Comparison of ENCODE assay signal across 9 cellular contexts in the genomic region with DNA sequence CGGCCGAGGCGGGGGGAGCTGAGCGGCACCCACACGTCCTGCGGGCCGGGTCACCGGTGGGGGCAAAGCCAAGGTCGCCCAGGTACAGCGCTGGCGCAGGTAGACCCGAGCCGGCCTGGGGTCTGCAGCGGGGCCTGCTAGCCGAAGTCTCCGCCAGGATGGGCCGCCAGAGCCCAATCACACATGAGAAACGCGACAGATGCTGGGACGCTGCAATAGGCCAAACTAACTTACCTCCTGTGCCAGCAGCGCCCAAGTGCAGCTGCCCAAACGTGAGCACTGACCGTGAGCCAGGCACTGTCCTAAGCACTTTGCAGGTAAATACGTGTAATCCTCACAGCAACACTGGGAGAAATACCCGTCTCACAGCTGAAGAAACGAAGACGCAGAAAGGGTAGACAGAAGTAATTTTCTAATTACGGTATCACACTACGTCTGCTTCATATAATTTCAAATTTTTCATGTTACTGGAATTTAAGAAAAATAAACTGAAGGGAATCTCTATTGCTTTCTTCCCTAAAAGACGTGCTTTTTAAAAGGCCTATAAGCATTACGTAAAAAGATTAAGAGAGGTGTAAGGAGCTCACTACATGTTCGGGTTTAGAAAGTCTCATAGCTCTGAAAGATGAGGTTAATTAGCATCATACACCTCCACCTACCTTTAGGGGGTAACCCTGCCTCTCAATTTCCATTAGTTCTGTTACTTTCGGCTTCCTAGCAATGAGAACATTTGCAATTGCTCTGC. TPM values are rescaled to one million over a fixed set of nuclear protein-coding genes. Genes with fewer than 3 reads are reported as not detected.
DNase-seq lines count a peak whose midpoint lies in the region; ATAC-seq, FAIRE-seq and TF ChIP-seq lines count a peak whose summit lies in the region.
"Had no signal": no experiment of that assay in that cellular context is flagged by ENCODE, and none has a peak within 500 bp of the region (broad histone marks: within the 10 kb centered on the region; RNA-seq: fewer than 3 reads in every experiment).

No MANE protein-coding gene starts in this region.

- POLR2A ChIA-PET in A549 (lab: Yijun Ruan, JAX), result no interaction called here

- H3K4me1 ChIP-seq in A549, result no peaks in the 10 kb centered on the region
- no peaks in the 10 kb centered on the region for H3K4me1 ChIP-seq in thyroid gland

- peak overlapping the region; percentile 66 for H3K4me3 Mint-ChIP-seq in activated naive CD8-positive, alpha-beta T cell treated with anti-CD3 and anti-CD28 coated beads, Interleukin-2, amount 50 U/mL, for 24 hours

- peak overlapping the region; percentile 75 for H3K4me2 ChIP-seq in A549

- H3K4me3 ChIP-seq in A549 (peak overlapping the region; percentile 58), HFF-Myc (replicated peaks; ENCODE audit: low read depth, low read length) (peak overlapping the region; percentile 51), kidney epithelial cell (ENCODE audit: low read depth, low read length) (peak overlapping the region; percentile 60), thyroid gland (replicated peaks in 1 of 3) (peak overlapping the region in 2 of 3 donors; percentile 19 to 49)

- WGBS in A549 (ENCODE audit: missing lambda C conversion rate), result 85% methylated on average over 13 of the region's 33 CpGs
- WGBS in thyroid gland, 2 donors, result 59 to 83% methylated on average over 17 to 31 of the region's 33 CpGs

- TF ChIP-seq CTCF in A549 (IDR thresholded peaks at IDR 0.05) (no peak), HFF-Myc (IDR thresholded peaks at IDR 0.05; ENCODE audit: low read depth, low read length, missing control alignments) (no peak), kidney epithelial cell (IDR thresholded peaks at IDR 0.05; ENCODE audit: insufficient read depth, low read length, poor library complexity, severe bottlenecking) (no peak), thyroid gland (IDR thresholded peaks at IDR 0.05) (no peak)

- TF ChIP-seq POLR2A in A549 (IDR thresholded peaks at IDR 0.05; ENCODE audit: low read length) (no peak), thyroid gland (IDR thresholded peaks at IDR 0.05) (no peak)

- TF ChIP-seq EP300 in A549 (IDR thresholded peaks at IDR 0.05), result no peak

- H3K27me3 Mint-ChIP-seq in activated naive CD8-positive, alpha-beta T cell treated with anti-CD3 and anti-CD28 coated beads, Interleukin-2, amount 50 U/mL, for 24 hours, result peaks cover 15% of the 10 kb centered on the region

- no peaks in the 10 kb centered on the region for H3K36me3 ChIP-seq in kidney epithelial cell (ENCODE audit: control insufficient read depth, insufficient read depth, low read length)
- no peaks in the 10 kb centered on the region for H3K36me3 ChIP-seq in thyroid gland

- H3K27ac ChIP-seq in A549, result peak overlapping the region; percentile 46 to 89; a peak in 4 of 6 replicates
- peak overlapping the region in 2 of 3 donors; percentile 3 to 25 for H3K27ac ChIP-seq in thyroid gland

- FAIRE-seq in A549 (lab: Jason Lieb, UNC), result no peak
- FAIRE-seq: GM18507 had no signal

- H3K4me1 Mint-ChIP-seq in activated naive CD8-positive, alpha-beta T cell treated with anti-CD3 and anti-CD28 coated beads, Interleukin-2, amount 50 U/mL, for 24 hours, result peaks cover 17% of the 10 kb centered on the region

- peak in 1 of 2 experiments; percentile 7 for DNase-seq in A549 (ENCODE audit: low read depth in 1 of 2, low spot score in 1 of 2)
- no peak for DNase-seq in HFF-Myc (ENCODE audit: extremely low read depth, low read depth)
- no peak for DNase-seq in activated naive CD8-positive, alpha-beta T cell treated with anti-CD3 and anti-CD28 coated beads, Interleukin-2, amount 50 U/mL, for 24 hours
- no peak for DNase-seq in kidney epithelial cell (ENCODE audit: low read depth)
- peak in 1 of 2 donors; percentile 3 for DNase-seq in thyroid gland
- no peak for DNase-seq in globus pallidus (ENCODE audit: low spot score)
- no peak for DNase-seq in DMS79 (lab: John Stamatoyannopoulos, UW)

- peak; percentile 4 to 23; a peak in 2 of 6 replicates for ATAC-seq in A549
- ATAC-seq in activated naive CD8-positive, alpha-beta T cell treated with anti-CD3 and anti-CD28 coated beads, Interleukin-2, amount 50 U/mL, for 24 hours, result no peak
- no peak for ATAC-seq in HG02588 (IDR thresholded peaks at IDR 0.05; ENCODE audit: unreplicated experiment)

- no peak overlapping the region for H3K27ac Mint-ChIP-seq in activated naive CD8-positive, alpha-beta T cell treated with anti-CD3 and anti-CD28 coated beads, Interleukin-2, amount 50 U/mL, for 24 hours

- H3K36me3 Mint-ChIP-seq in activated naive CD8-positive, alpha-beta T cell treated with anti-CD3 and anti-CD28 coated beads, Interleukin-2, amount 50 U/mL, for 24 hours (ENCODE audit: low read depth), result no peaks in the 10 kb centered on the region

- H3K27me3 ChIP-seq in kidney epithelial cell (ENCODE audit: control insufficient read depth, insufficient read depth, low read length) (no peaks in the 10 kb centered on the region), thyroid gland (no peaks in the 10 kb centered on the region)

- no peaks in the 10 kb centered on the region for H3K9me3 Mint-ChIP-seq in activated naive CD8-positive, alpha-beta T cell treated with anti-CD3 and anti-CD28 coated beads, Interleukin-2, amount 50 U/mL, for 24 hours

- H3K9me3 ChIP-seq in A549 (no peaks in the 10 kb centered on the region), thyroid gland (no peaks in the 10 kb centered on the region)

- no peak for TF ChIP-seq RAD21 in A549 (conservative IDR thresholded peaks at IDR 0.05 in 1 of 2, IDR thresholded peaks at IDR 0.05 in 1 of 2)

- intact Hi-C loops in thyroid gland (cut with DNase I), result no loop called here

- CTCF ChIA-PET in A549 (lab: Yijun Ruan, JAX), result interaction anchor here (0.8 to 1.5 kb wide), 4 partner anchors 67 to 433 kb away, joined by 3 to 5 read pairs (median 3); no protein-coding TSS in a partner anchor

TF ChIP-seq in A549, 52 proteins besides CTCF, POLR2A, EP300 and RAD21:
- no peak for TF ChIP-seq KDM5A (IDR thresholded peaks at IDR 0.05)
- TF ChIP-seq BHLHE40 (IDR thresholded peaks at IDR 0.05; ENCODE audit: low read depth, low read length), result no peak
- TF ChIP-seq SMC3 (IDR thresholded peaks at IDR 0.05), result no peak
- TF ChIP-seq, protein P1, sequence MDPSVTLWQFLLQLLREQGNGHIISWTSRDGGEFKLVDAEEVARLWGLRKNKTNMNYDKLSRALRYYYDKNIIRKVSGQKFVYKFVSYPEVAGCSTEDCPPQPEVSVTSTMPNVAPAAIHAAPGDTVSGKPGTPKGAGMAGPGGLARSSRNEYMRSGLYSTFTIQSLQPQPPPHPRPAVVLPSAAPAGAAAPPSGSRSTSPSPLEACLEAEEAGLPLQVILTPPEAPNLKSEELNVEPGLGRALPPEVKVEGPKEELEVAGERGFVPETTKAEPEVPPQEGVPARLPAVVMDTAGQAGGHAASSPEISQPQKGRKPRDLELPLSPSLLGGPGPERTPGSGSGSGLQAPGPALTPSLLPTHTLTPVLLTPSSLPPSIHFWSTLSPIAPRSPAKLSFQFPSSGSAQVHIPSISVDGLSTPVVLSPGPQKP (IDR thresholded peaks at IDR 0.05; ENCODE audit: low read depth, low read length), result no peak

RNA-seq across cellular contexts. Expression of gene PLAGL1, which starts 0.6 kb away (rescaled TPM):
- polyA plus RNA-seq in A549 (2011; rRNA removed) (8.2 and 10.3 TPM in 2 replicates), A549 (2017; fragmentation: RNase III; extraction: RNeasy Plus Mini Kit Qiagen cat#74134 plus additional on column Dnase treatment) (4.7 to 6.6 TPM (median 5.0 TPM) in 3 replicates)
- 7.6 and 9.5 TPM in 2 replicates for polyA plus RNA-seq in A549 (2012; cell fraction: cytosol; rRNA removed)
- polyA plus RNA-seq in A549 (2012; cell fraction: nucleus; rRNA removed), result 21.3 and 22.0 TPM in 2 replicates
- polyA minus RNA-seq in A549 (2011; rRNA and poly(A)+ RNA removed), result 7.4 and 9.4 TPM in 2 replicates
- total RNA-seq in kidney epithelial cell (9.5 and 10.9 TPM in 2 replicates), thyroid gland (10 to 100 TPM in 1 of 4 donors, 1 to 10 TPM in 3; 6.6 to 10.5 (median 7.4) TPM)

Comparison
In these comparisons a context has a peak if more than half of its experiments do, and no peak if none do; other contexts are left out.
1. ATAC-seq: peak in A549 (2 of 2); none in activated naive CD8-positive, alpha-beta T cell treated with anti-CD3 and anti-CD28 coated beads, Interleukin-2, amount 50 U/mL, for 24 hours (single experiment) and HG02588 (single experiment).
2. Peak in every context shown above with its lines, with median percentiles within 50 percentile points of each other: H3K4me3 ChIP-seq.